Comparison of ENCODE assay signal across 7 cellular contexts in genomic region chr7:66920256-66920655, GRCh38. TPM values are rescaled to one million over a fixed set of nuclear protein-coding genes. Genes with fewer than 3 reads are reported as not detected.
A peak's percentile ranks its signal among the peaks of the same experiment; 100 is the strongest.
DNase-seq lines count a peak whose midpoint lies in the region; ATAC-seq and TF ChIP-seq lines count a peak whose summit lies in the region.

No MANE protein-coding gene starts in this region.

- peak overlapping the region; percentile 79 for H3K4me2 ChIP-seq in H9 (ENCODE audit: insufficient read depth, insufficient read length, low read length)
- peak overlapping the region; percentile 100 for H3K4me2 ChIP-seq in fibroblast of lung (ENCODE audit: extremely low read depth, insufficient read depth, low read length)

- no peaks in the 10 kb centered on the region for H3K9me3 Mint-ChIP-seq in H9

- no peak overlapping the region for H2AK5ac ChIP-seq in H9 (ENCODE audit: insufficient read length, low read length)

- no peak overlapping the region for H3K56ac ChIP-seq in H9 (ENCODE audit: insufficient read length, low read depth, low read length)

- H3K23ac ChIP-seq in H9 (ENCODE audit: insufficient read length, low read depth, low read length), result no peak overlapping the region

- no peaks in the 10 kb centered on the region for H3K9me3 ChIP-seq in H9 (ENCODE audit: control insufficient read depth, low read depth, low read length)
- no peaks in the 10 kb centered on the region for H3K9me3 ChIP-seq in SJCRH30 (replicated peaks)
- H3K9me3 ChIP-seq in fibroblast of lung (ENCODE audit: control insufficient read depth, insufficient read depth, low read depth, low read length), result no peaks in the 10 kb centered on the region
- H3K9me3 ChIP-seq in skeletal muscle tissue (ENCODE audit: control insufficient read depth in 3 of 3, low read length in 3 of 3), result no peaks in the 10 kb centered on the region

- H4K91ac ChIP-seq in H9 (ENCODE audit: insufficient read length, low read depth, low read length), result no peak overlapping the region

- no peak overlapping the region for H3K27ac ChIP-seq in H9 (ENCODE audit: insufficient read length, low read depth, low read length)
- no peak overlapping the region; the same call in 1 of the 2 replicates for H3K27ac ChIP-seq in SJCRH30
- peak overlapping the region; percentile 83 for H3K27ac ChIP-seq in fibroblast of lung (ENCODE audit: insufficient read depth, low read length)
- no peak overlapping the region for H3K27ac ChIP-seq in skeletal muscle tissue (ENCODE audit: low read depth, low read length)

- H3K79me1 ChIP-seq in H9 (ENCODE audit: insufficient read depth, low read depth, low read length, poor library complexity, severe bottlenecking), result no peaks in the 10 kb centered on the region

- H3K36me3 ChIP-seq in SJCRH30 (peaks cover 6% of the 10 kb centered on the region; the same call in 1 of the 2 replicates), fibroblast of lung (ENCODE audit: control insufficient read depth, insufficient read depth, low read length) (peaks cover 2% of the 10 kb centered on the region), skeletal muscle tissue (ENCODE audit: control insufficient read depth in 3 of 3, insufficient read depth in 3 of 3, low read length in 3 of 3) (peaks cover 0 to 8% (median 3%) of the 10 kb centered on the region in 3 donors)

- H3K79me2 ChIP-seq in H9 (ENCODE audit: insufficient read depth, low read length) (peaks cover 17% of the 10 kb centered on the region; the same call in 1 of the 2 replicates), fibroblast of lung (ENCODE audit: control insufficient read depth, insufficient read depth, low read length) (peaks cover 38% of the 10 kb centered on the region)

- no peak for TF ChIP-seq CTCF in H9 (conservative IDR thresholded peaks at IDR 0.05)
- no peak for TF ChIP-seq CTCF in fibroblast of lung (conservative IDR thresholded peaks at IDR 0.05 in 1 of 2, IDR thresholded peaks at IDR 0.05 in 1 of 2; ENCODE audit: low read depth in 1 of 2, low read length in 2 of 2)

- H3K9ac ChIP-seq in H9 (ENCODE audit: extremely low read depth, insufficient read length, low read length) (no peak overlapping the region), fibroblast of lung (ENCODE audit: insufficient read depth, low read length) (no peak overlapping the region), skeletal muscle tissue (ENCODE audit: low read depth in 1 of 3, low read length in 3 of 3) (peak overlapping the region in 2 of 3 donors; percentile 78 to 91)

- no peak overlapping the region for H2BK12ac ChIP-seq in H9 (ENCODE audit: insufficient read length, low read depth, low read length)

- H4K20me1 ChIP-seq in H9 (ENCODE audit: control insufficient read depth, insufficient read depth, insufficient read length) (no peaks in the 10 kb centered on the region), fibroblast of lung (ENCODE audit: control insufficient read depth, extremely low read depth, insufficient read depth, low read length) (no peaks in the 10 kb centered on the region)

- peak overlapping the region; percentile 95 for H3K4me3 ChIP-seq in SJCRH30
- peak overlapping the region; percentile 70 to 99 (median 88) for H3K4me3 ChIP-seq in fibroblast of lung (replicated peaks in 1 of 4; ENCODE audit: control extremely low read depth in 1 of 4, insufficient read depth in 1 of 4, low read depth in 3 of 4, low read length in 4 of 4)
- peak overlapping the region; percentile 18 to 100 (median 93) for H3K4me3 ChIP-seq in skeletal muscle tissue (ENCODE audit: low read length in 3 of 3)

- H3K4me1 Mint-ChIP-seq in H9, result peaks cover 13 to 14% of the 10 kb centered on the region in 2 experiments

- H2AFZ ChIP-seq in H9 (ENCODE audit: low read length) (no peak overlapping the region), fibroblast of lung (ENCODE audit: low read length) (peak overlapping the region; percentile 17)

- no peak for DNase-seq in H9
- DNase-seq in SJCRH30, result no peak
- DNase-seq in fibroblast of lung (ENCODE audit: low read depth in 2 of 2), result no peak
- no peak for DNase-seq in COR-L47 (lab: John Stamatoyannopoulos, UW)
- no peak for DNase-seq in amygdala (lab: John Stamatoyannopoulos, UW)

- H2BK20ac ChIP-seq in H9 (ENCODE audit: low read depth, low read length, poor library complexity, severe bottlenecking), result no peak overlapping the region

- no peak overlapping the region for H3T11ph ChIP-seq in H9 (ENCODE audit: low read length)

- H3K23me2 ChIP-seq in H9 (ENCODE audit: insufficient read length, low read depth, low read length, poor library complexity, severe bottlenecking), result peaks cover 3% of the 10 kb centered on the region

- WGBS in H9 (ENCODE audit: extremely low coverage, insufficient read length, low lambda C conversion rate), result no CpG with 5 or more reads among the region's 3 CpGs

- no peak overlapping the region for H3K4ac ChIP-seq in H9 (ENCODE audit: low read depth, low read length)

- H3K4me3 Mint-ChIP-seq in H9, result peak overlapping the region; percentile 54 to 73

- H3K36me3 Mint-ChIP-seq in H9 (ENCODE audit: insufficient read depth in 1 of 3, low read depth in 3 of 3), result peaks cover 2 to 6% (median 3%) of the 10 kb centered on the region in 3 experiments; a peak in 5 of 7 replicates

- H3K18ac ChIP-seq in H9 (ENCODE audit: insufficient read length, low read depth, low read length), result no peak overlapping the region

- no peak overlapping the region for H2BK5ac ChIP-seq in H9 (ENCODE audit: insufficient read length, low read length)

- H3K27me3 Mint-ChIP-seq in H9 (ENCODE audit: low read depth), result no peaks in the 10 kb centered on the region

- no peaks in the 10 kb centered on the region; the same call in 1 of the 2 replicates for H3K27me3 ChIP-seq in H9 (ENCODE audit: insufficient read depth, low read length)
- no peaks in the 10 kb centered on the region for H3K27me3 ChIP-seq in SJCRH30
- no peaks in the 10 kb centered on the region for H3K27me3 ChIP-seq in fibroblast of lung (ENCODE audit: control insufficient read depth, insufficient read depth, low read length)
- H3K27me3 ChIP-seq in skeletal muscle tissue (ENCODE audit: control insufficient read depth in 3 of 3, insufficient read depth in 3 of 3, low read length in 3 of 3), result no peaks in the 10 kb centered on the region

- H4K8ac ChIP-seq in H9 (replicated peaks; ENCODE audit: insufficient read length, low read depth, low read length), result no peak overlapping the region

- H3K14ac ChIP-seq in H9 (ENCODE audit: insufficient read depth, low read length), result no peak overlapping the region

- H2BK120ac ChIP-seq in H9 (ENCODE audit: low read depth, low read length, poor library complexity, severe bottlenecking), result no peak overlapping the region

- ATAC-seq in GM21786 (IDR thresholded peaks at IDR 0.05; ENCODE audit: unreplicated experiment), result no peak

- no peaks in the 10 kb centered on the region; the same call in 1 of the 2 replicates for H3K4me1 ChIP-seq in H9 (ENCODE audit: insufficient read depth, low read length)
- peaks cover 8% of the 10 kb centered on the region for H3K4me1 ChIP-seq in SJCRH30
- peaks cover 4% of the 10 kb centered on the region for H3K4me1 ChIP-seq in fibroblast of lung (ENCODE audit: control insufficient read depth, extremely low read depth, insufficient read depth, low read length)
- peaks cover 23 to 37% (median 27%) of the 10 kb centered on the region in 3 donors for H3K4me1 ChIP-seq in skeletal muscle tissue (ENCODE audit: control insufficient read depth in 3 of 3, insufficient read depth in 3 of 3, low read length in 3 of 3)

- no peak overlapping the region for H3K27ac Mint-ChIP-seq in H9

- H4K5ac ChIP-seq in H9 (ENCODE audit: insufficient read length, low read depth, low read length), result no peak overlapping the region

- H2BK15ac ChIP-seq in H9 (ENCODE audit: low read depth, low read length), result no peak overlapping the region

RNA-seq across cellular contexts. Expression of gene TMEM248, which starts 0.8 kb away (rescaled TPM):
- total RNA-seq in H9 (2021) (74.2 and 74.4 TPM in 2 replicates), fibroblast of lung (59.6 and 65.7 TPM in 2 replicates), skeletal muscle tissue (39.7 TPM)
- 119 and 140 TPM in 2 replicates for total RNA-seq in SJCRH30 (2014; rRNA removed; shearing (Covaris generic))
- 162 and 220 TPM in 2 replicates for polyA plus RNA-seq in fibroblast of lung
- 63.8 and 66.0 TPM in 2 replicates for polyA plus RNA-seq in fibroblast of lung (2012)
- 383 and 532 TPM in 2 replicates for polyA minus RNA-seq in fibroblast of lung (ENCODE audit: low replicate concordance)

Comparison
In these comparisons a context has a peak if more than half of its experiments do, and no peak if none do; other contexts are left out.
1. H3K9ac ChIP-seq: peak in skeletal muscle tissue (2 of 3); none in H9 (single experiment) and fibroblast of lung (single experiment).
2. Peak in every context shown above with its lines, with median percentiles within 50 percentile points of each other: H3K4me3 ChIP-seq.